19 cellular contexts compared by ENCODE assay signal in genomic region chr9:84935528-84936117, GRCh38.
DNase-seq lines count a peak whose midpoint lies in the region; ATAC-seq, FAIRE-seq and TF ChIP-seq lines count a peak whose summit lies in the region.
"Had no signal": no experiment of that assay in that cellular context is flagged by ENCODE, and none has a peak within 500 bp of the region (broad histone marks: within the 10 kb centered on the region; RNA-seq: fewer than 3 reads in every experiment).

No MANE protein-coding gene starts in this region.

- H4K20me1 ChIP-seq in astrocyte (ENCODE audit: insufficient read depth, low read length): no peaks in the 10 kb centered on the region
- no peaks in the 10 kb centered on the region for H4K20me1 ChIP-seq in neural progenitor cell (ENCODE audit: low read depth)

- H3K36me3 ChIP-seq in astrocyte (ENCODE audit: insufficient read depth, low read length) (no peaks in the 10 kb centered on the region), neural progenitor cell (no peaks in the 10 kb centered on the region), esophagus squamous epithelium (no peaks in the 10 kb centered on the region)

- DNase-seq in astrocyte (ENCODE audit: low read depth) (no peak), neural progenitor cell (ENCODE audit: low spot score) (no peak), GM12892 (ENCODE audit: insufficient read length) (no peak), esophagus squamous epithelium (lab: John Stamatoyannopoulos, UW) (no peak), left cardiac atrium (no peak)
- DNase-seq: C1 segment of cervical spinal cord, GM23248, MM.1S, NCI-H1417, NCI-H2029 treated with DMSO at 0.1 percent for 48 hours, NCI-H510A, NCI-H82 had no signal

- H3K27ac Mint-ChIP-seq in astrocyte (ENCODE audit: unreplicated experiment) (peak overlapping the region; percentile 15), neural progenitor cell (peak overlapping the region; percentile 99)

- no peak overlapping the region for H3K27ac ChIP-seq in astrocyte (ENCODE audit: low read depth, low read length)
- H3K27ac ChIP-seq in neural progenitor cell: no peak overlapping the region
- peak overlapping the region in 1 of 4 donors; percentile 25 for H3K27ac ChIP-seq in esophagus squamous epithelium
- H3K27ac ChIP-seq: GM23248, SK-N-MC had no signal

- no peak overlapping the region for H3K4me3 ChIP-seq in astrocyte (ENCODE audit: insufficient read depth, low read depth, low read length)
- H3K4me3 ChIP-seq in neural progenitor cell: no peak overlapping the region
- H3K4me3 ChIP-seq in esophagus squamous epithelium: no peak overlapping the region
- H3K4me3 ChIP-seq: GM23248, SK-N-MC had no signal

- peaks cover 16% of the 10 kb centered on the region for H3K4me1 Mint-ChIP-seq in astrocyte (ENCODE audit: low read depth, unreplicated experiment)
- H3K4me1 Mint-ChIP-seq in neural progenitor cell: peaks cover 55% of the 10 kb centered on the region

- H3K9me3 Mint-ChIP-seq in astrocyte (ENCODE audit: unreplicated experiment) (no peaks in the 10 kb centered on the region), neural progenitor cell (peaks cover 3% of the 10 kb centered on the region)

- TF ChIP-seq CTCF in astrocyte (IDR thresholded peaks at IDR 0.05; ENCODE audit: insufficient read depth, low read depth, low read length) (no peak), neural progenitor cell (IDR thresholded peaks at IDR 0.05) (no peak), esophagus squamous epithelium (IDR thresholded peaks at IDR 0.05) (no peak)

- no peaks in the 10 kb centered on the region for H3K79me2 ChIP-seq in astrocyte (ENCODE audit: insufficient read depth, low read length)
- no peaks in the 10 kb centered on the region for H3K79me2 ChIP-seq in neural progenitor cell (ENCODE audit: low read depth)

- H3K4me3 Mint-ChIP-seq in astrocyte (ENCODE audit: unreplicated experiment): no peak overlapping the region
- no peak overlapping the region for H3K4me3 Mint-ChIP-seq in neural progenitor cell

- intact Hi-C loops in esophagus squamous epithelium (cut with DNase I) (no loop called here), left cardiac atrium (cut with DNase I) (no loop called here)

- TF ChIP-seq POLR2A in GM12892 (IDR thresholded peaks at IDR 0.05; ENCODE audit: low read depth, low read length) (no peak), esophagus squamous epithelium (IDR thresholded peaks at IDR 0.05) (no peak)

- no peak overlapping the region for H2AFZ ChIP-seq in astrocyte (ENCODE audit: low read depth, low read length)
- H2AFZ ChIP-seq in neural progenitor cell (replicated peaks): no peak overlapping the region
- H2AFZ ChIP-seq: GM23248 had no signal

- peaks cover 7% of the 10 kb centered on the region for H3F3A ChIP-seq in neural progenitor cell (ENCODE audit: low read depth)

- FAIRE-seq in astrocyte (lab: Jason Lieb, UNC) (no peak), GM12892 (lab: Jason Lieb, UNC) (no peak)
- FAIRE-seq: GM12891 had no signal

- H3K36me3 Mint-ChIP-seq in astrocyte (ENCODE audit: low read depth, unreplicated experiment): peaks cover 4% of the 10 kb centered on the region
- H3K36me3 Mint-ChIP-seq in neural progenitor cell: peaks cover 5% of the 10 kb centered on the region

- no peaks in the 10 kb centered on the region for H3K9me3 ChIP-seq in astrocyte (ENCODE audit: insufficient read depth, low read depth, low read length)
- H3K9me3 ChIP-seq in neural progenitor cell (ENCODE audit: low read depth): no peaks in the 10 kb centered on the region
- H3K9me3 ChIP-seq in esophagus squamous epithelium: no peaks in the 10 kb centered on the region

- H3K27me3 Mint-ChIP-seq in astrocyte (ENCODE audit: low read depth, unreplicated experiment): no peaks in the 10 kb centered on the region
- peaks cover 3% of the 10 kb centered on the region for H3K27me3 Mint-ChIP-seq in neural progenitor cell (ENCODE audit: insufficient read depth, low read depth)

- H3K27me3 ChIP-seq in astrocyte (ENCODE audit: insufficient read depth, low read length) (no peaks in the 10 kb centered on the region), neural progenitor cell (no peaks in the 10 kb centered on the region), esophagus squamous epithelium (no peaks in the 10 kb centered on the region)

- H3K4me1 ChIP-seq in astrocyte (ENCODE audit: insufficient read depth, low read length) (no peaks in the 10 kb centered on the region), neural progenitor cell (peaks cover 21% of the 10 kb centered on the region), esophagus squamous epithelium (peaks cover 0 to 12% (median 0%) of the 10 kb centered on the region in 3 donors)

- H3K4me2 ChIP-seq in astrocyte (ENCODE audit: low read length) (no peak overlapping the region), neural progenitor cell (no peak overlapping the region)

- H3K9ac ChIP-seq in astrocyte (ENCODE audit: low read length) (no peak overlapping the region), neural progenitor cell (no peak overlapping the region)
- H3K9ac ChIP-seq: GM23248 had no signal

- ATAC-seq in GM18498 (IDR thresholded peaks at IDR 0.05; ENCODE audit: unreplicated experiment): peak; percentile 41
- ATAC-seq in HG02588 (IDR thresholded peaks at IDR 0.05; ENCODE audit: unreplicated experiment): peak; percentile 52
- ATAC-seq in HG02852 (IDR thresholded peaks at IDR 0.05; ENCODE audit: unreplicated experiment): no peak
- ATAC-seq in left cardiac atrium: no peak
- ATAC-seq: Panc1, Right ventricle myocardium inferior had no signal

Comparison
In these comparisons a context has a peak if more than half of its experiments do, and no peak if none do; other contexts are left out.
1. ATAC-seq: peak in GM18498 (single experiment) and HG02588 (single experiment); none in HG02852 (single experiment) and left cardiac atrium (0 of 2).